Comparison of ENCODE assay signal across 8 cellular contexts in genomic region chr10:79374312-79375191, GRCh38. TPM values are rescaled to one million over a fixed set of nuclear protein-coding genes. Genes with fewer than 3 reads are reported as not detected.
DNase-seq lines count a peak whose midpoint lies in the region; ATAC-seq and TF ChIP-seq lines count a peak whose summit lies in the region.

No MANE protein-coding gene starts in this region.

- TF ChIP-seq CTCF in GM12864 (IDR thresholded peaks at IDR 0.05; ENCODE audit: low read depth, low read length, missing control alignments), result peak; percentile 97
- peak; percentile 94 for TF ChIP-seq CTCF in RWPE1 (conservative IDR thresholded peaks at IDR 0.05; ENCODE audit: low read depth)

- DNase-seq in GM12864 (ENCODE audit: low read depth) (no peak), HS-27A (ENCODE audit: low read depth) (peak; percentile 12), RWPE1 (ENCODE audit: low spot score) (peak; percentile 88), foreskin melanocyte (peak; percentile 42), occipital lobe (lab: John Stamatoyannopoulos, UW) (peak; percentile 51), superior temporal gyrus (ENCODE audit: extremely low spot score) (peak; percentile 92)
- DNase-seq in activated T-helper 9 cell treated with anti-CD3 and anti-CD28 coated beads, Interleukin-2, amount 50 U/mL, for 16 hours (ENCODE audit: low read depth), result peak; percentile 66

- CTCF ChIA-PET in RWPE1 (lab: Yijun Ruan, JAX), result interaction anchor here (0.5 to 2.2 kb wide), 45 partner anchors 8 to 1178 kb away, joined by 3 to 20 read pairs (median 4); no protein-coding TSS in a partner anchor

- ATAC-seq in GM18498 (IDR thresholded peaks at IDR 0.05; ENCODE audit: unreplicated experiment), result no peak

- H3K27ac ChIP-seq in RWPE1, result no peak overlapping the region

- POLR2A ChIA-PET in RWPE1 (lab: Yijun Ruan, JAX; ENCODE audit: low non-redundant PET), result no interaction called here

- H3K4me3 ChIP-seq in GM12864 (ENCODE audit: low read depth, low read length), result no peak overlapping the region

RNA-seq across cellular contexts. Expression of gene PPIF, which starts 27.3 kb away (rescaled TPM):
- 5.8 TPM for total RNA-seq in occipital lobe
